Comparison of ENCODE assay signal across 14 cellular contexts in genomic region chr16:6600167-6600566, GRCh38.
DNase-seq lines count a peak whose midpoint lies in the region; ATAC-seq and TF ChIP-seq lines count a peak whose summit lies in the region.
"Had no signal": no experiment of that assay in that cellular context is flagged by ENCODE, and none has a peak within 500 bp of the region (broad histone marks: within the 10 kb centered on the region; RNA-seq: fewer than 3 reads in every experiment).

No MANE protein-coding gene starts in this region.

- ATAC-seq in left ventricle myocardium superior (peak; percentile 33), right cardiac atrium (no peak), GM21360 (IDR thresholded peaks at IDR 0.05; ENCODE audit: unreplicated experiment) (no peak), HG02623 (IDR thresholded peaks at IDR 0.05; ENCODE audit: unreplicated experiment) (no peak), body of pancreas (no peak)
- ATAC-seq: A549 had no signal

- DNase-seq in left ventricle myocardium superior, result no peak
- no peak for DNase-seq in right cardiac atrium
- peak; percentile 2 for DNase-seq in NCI-H69 (lab: John Stamatoyannopoulos, UW)
- peak; percentile 71 for DNase-seq in cerebellar cortex (ENCODE audit: low spot score)
- peak; percentile 23 for DNase-seq in retina
- no peak for DNase-seq in body of pancreas
- DNase-seq: BE2C; CD4-positive, alpha-beta memory T cell; HCEC 1CT; HFFc6 had no signal

- WGBS in right cardiac atrium, result 22% methylated on average over 6 of the region's 6 CpGs
- WGBS in body of pancreas, 2 donors, result 14 to 20% methylated on average over 6 of the region's 6 CpGs

- H3K4me1 ChIP-seq in right cardiac atrium (ENCODE audit: control insufficient read depth, insufficient read depth, low read length) (no peaks in the 10 kb centered on the region), body of pancreas (no peaks in the 10 kb centered on the region)
- H3K4me1 ChIP-seq: A549, BE2C had no signal

- H3K27ac ChIP-seq in right cardiac atrium (ENCODE audit: low read length) (no peak overlapping the region), body of pancreas (no peak overlapping the region)
- H3K27ac ChIP-seq: A549, C4-2B had no signal

- H3K27me3 ChIP-seq in right cardiac atrium (ENCODE audit: control insufficient read depth, insufficient read depth), result no peaks in the 10 kb centered on the region
- H3K27me3 ChIP-seq in body of pancreas, result no peaks in the 10 kb centered on the region
- H3K27me3 ChIP-seq: BE2C had no signal

- H3K4me3 ChIP-seq in right cardiac atrium (ENCODE audit: low read length) (no peak overlapping the region), body of pancreas (no peak overlapping the region)
- H3K4me3 ChIP-seq: A549 had no signal

- no peak for TF ChIP-seq CTCF in body of pancreas (IDR thresholded peaks at IDR 0.05)

- no peak for TF ChIP-seq POLR2A in body of pancreas (IDR thresholded peaks at IDR 0.05)

- intact Hi-C loops in left ventricle myocardium superior (cut with micrococcal nuclease), result no loop called here
- intact Hi-C loops in right cardiac atrium (cut with DNase I), result no loop called here
- intact Hi-C loops in body of pancreas (cut with DNase I), result no loop called here

- no peaks in the 10 kb centered on the region for H3K9me3 ChIP-seq in right cardiac atrium (ENCODE audit: control insufficient read depth, low read length)
- H3K9me3 ChIP-seq in body of pancreas, result no peaks in the 10 kb centered on the region
- H3K9me3 ChIP-seq: A549, BE2C had no signal

- no peaks in the 10 kb centered on the region for H3K36me3 ChIP-seq in body of pancreas (replicated peaks in 1 of 2; ENCODE audit: insufficient read depth in 1 of 2, low read depth in 2 of 2)
- H3K36me3 ChIP-seq: BE2C had no signal

Comparison
In these comparisons a context has a peak if more than half of its experiments do, and no peak if none do; other contexts are left out.
1. DNase-seq: peak in NCI-H69 (single experiment), cerebellar cortex (single experiment) and retina (single experiment); none in left ventricle myocardium superior (single experiment), right cardiac atrium (0 of 3) and body of pancreas (0 of 4).